8 cellular contexts compared by ENCODE assay signal in genomic region chr12:133181238-133181959, GRCh38. TPM values are rescaled to one million over a fixed set of nuclear protein-coding genes. Genes with fewer than 3 reads are reported as not detected.
DNase-seq lines count a peak whose midpoint lies in the region; ATAC-seq and TF ChIP-seq lines count a peak whose summit lies in the region.

ZNF268 (plus strand) TSS chr12:133181495; CDS start chr12:133181998, 503 bp downstream.

- H3K9me3 ChIP-seq in esophagus muscularis mucosa: peaks cover 0 to 58% (median 23%) of the 10 kb centered on the region in 4 donors

- peak; percentile 88 for ATAC-seq in GM21576 (IDR thresholded peaks at IDR 0.05; ENCODE audit: unreplicated experiment)

- peak; percentile 81 to 88 (median 87) for TF ChIP-seq CTCF in esophagus muscularis mucosa (IDR thresholded peaks at IDR 0.05)

- no peaks in the 10 kb centered on the region for H3K27me3 ChIP-seq in esophagus muscularis mucosa

- 4% methylated on average over 39 of the region's 40 CpGs for WGBS in esophagus muscularis mucosa

- peak within 1 kb of the TSS; percentile 87 to 96 (median 92) for H3K4me3 ChIP-seq in esophagus muscularis mucosa

- peaks cover 18 to 38% (median 35%) of the 10 kb centered on the region in 4 donors for H3K36me3 ChIP-seq in esophagus muscularis mucosa

- DNase-seq in DMS53 treated with DMSO at 0.1 percent for 48 hours (lab: John Stamatoyannopoulos, UW; ENCODE audit: unreplicated experiment) (peak; percentile 92), esophagus muscularis mucosa (ENCODE audit: extremely low spot score) (peak; percentile 97), myocyte (ENCODE audit: low read depth) (peak; percentile 95)
- peak; percentile 94 to 95 for DNase-seq in activated T-cell treated with anti-CD3 and anti-CD28 coated beads, Interleukin-2, amount 50 U/mL, for 48 hours
- DNase-seq in stimulated activated CD8-positive, alpha-beta memory T cell treated with anti-CD3 and anti-CD28 coated beads, Interleukin-7, amount 100 ng/mL, for 48 hours (ENCODE audit: extremely low read depth in 1 of 2, low read depth in 1 of 2): peak; percentile 72 to 87

- H3K4me1 ChIP-seq in esophagus muscularis mucosa: peaks cover 11 to 14% (median 14%) of the 10 kb centered on the region in 4 donors

- TF ChIP-seq RAD21 in Ishikawa (IDR thresholded peaks at IDR 0.05; ENCODE audit: low read depth): peak; percentile 38; the same call in 1 of the 2 replicates

- no peak for TF ChIP-seq EP300 in Ishikawa (IDR thresholded peaks at IDR 0.05; ENCODE audit: borderline replicate concordance)
- TF ChIP-seq EP300 in esophagus muscularis mucosa (IDR thresholded peaks at IDR 0.05): no peak

- TF ChIP-seq POLR2A in esophagus muscularis mucosa (IDR thresholded peaks at IDR 0.05; ENCODE audit: low read depth): no peak

- intact Hi-C loops in esophagus muscularis mucosa (cut with DNase I): no loop called here

- peak within 1 kb of the TSS; percentile 75 to 83 (median 81) for H3K27ac ChIP-seq in esophagus muscularis mucosa (replicated peaks in 1 of 4)

TF ChIP-seq in Ishikawa, 13 proteins besides CTCF, POLR2A, EP300 and RAD21:
- TF ChIP-seq YY1 (IDR thresholded peaks at IDR 0.05; ENCODE audit: low read depth) (peak; percentile 97), MAX (IDR thresholded peaks at IDR 0.05) (peak; percentile 70), CREB1 (IDR thresholded peaks at IDR 0.05; ENCODE audit: low read depth) (peak; percentile 98), TAF1 (IDR thresholded peaks at IDR 0.05; ENCODE audit: low read depth) (peak; percentile 77; the same call in 1 of the 2 replicates), TCF12 (IDR thresholded peaks at IDR 0.05; ENCODE audit: low read depth) (peak; percentile 76), REST (IDR thresholded peaks at IDR 0.05; ENCODE audit: low read depth) (no peak), NFIC (IDR thresholded peaks at IDR 0.05) (0 out of 2 replicates have a peak, but pooled peaks have one; percentile 7), EGR1 (IDR thresholded peaks at IDR 0.05) (peak; percentile 55; the same call in 1 of the 2 replicates), TEAD4 (IDR thresholded peaks at IDR 0.05) (no peak), FOXM1 (IDR thresholded peaks at IDR 0.05; ENCODE audit: borderline replicate concordance, low read depth) (no peak), CEBPB (IDR thresholded peaks at IDR 0.05) (no peak; the same call in 1 of the 2 replicates), ZBTB7A (IDR thresholded peaks at IDR 0.05; ENCODE audit: low read depth) (no peak)
- TF ChIP-seq, protein P1, sequence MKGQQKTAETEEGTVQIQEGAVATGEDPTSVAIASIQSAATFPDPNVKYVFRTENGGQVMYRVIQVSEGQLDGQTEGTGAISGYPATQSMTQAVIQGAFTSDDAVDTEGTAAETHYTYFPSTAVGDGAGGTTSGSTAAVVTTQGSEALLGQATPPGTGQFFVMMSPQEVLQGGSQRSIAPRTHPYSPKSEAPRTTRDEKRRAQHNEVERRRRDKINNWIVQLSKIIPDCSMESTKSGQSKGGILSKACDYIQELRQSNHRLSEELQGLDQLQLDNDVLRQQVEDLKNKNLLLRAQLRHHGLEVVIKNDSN (IDR thresholded peaks at IDR 0.05): no peak

TF ChIP-seq in PFSK-1, 5 proteins besides CTCF, POLR2A, EP300 and RAD21:
- TF ChIP-seq TAF1 (IDR thresholded peaks at IDR 0.05; ENCODE audit: borderline replicate concordance, insufficient read depth, low read length) (0 out of 2 replicates have a peak, but pooled peaks have one; percentile 34), SIN3A (IDR thresholded peaks at IDR 0.05; ENCODE audit: borderline replicate concordance, insufficient read depth, low read length) (peak; percentile 28; the same call in 1 of the 2 replicates), REST (IDR thresholded peaks at IDR 0.05; ENCODE audit: insufficient read depth in 1 of 2, low read depth in 2 of 2, low read length in 2 of 2) (no peak), POLR2AphosphoS5 (IDR thresholded peaks at IDR 0.05; ENCODE audit: low read depth, low read length) (peak; percentile 80)

RNA-seq across cellular contexts. Expression of gene ZNF268, which starts in this region (rescaled TPM):
- 6.2 TPM for polyA plus RNA-seq in PFSK-1 (2012; ENCODE audit: insufficient read length, low read depth)
- total RNA-seq in esophagus muscularis mucosa (10 to 100 TPM; 14.1 to 37.2 (median 26.8) TPM), myocyte (16.0 and 31.0 TPM in 2 replicates)
- 7.4 TPM for polyA plus RNA-seq in myocyte (2012)

Comparison
In these comparisons a context has a peak if more than half of its experiments do, and no peak if none do; other contexts are left out.
1. Peak in every context shown above with its lines: DNase-seq, ATAC-seq, H3K4me3 ChIP-seq and H3K27ac ChIP-seq.